Comparison of ENCODE assay signal across 16 cellular contexts in genomic region chr1:24905979-24906720, GRCh38. TPM values are rescaled to one million over a fixed set of nuclear protein-coding genes. Genes with fewer than 3 reads are reported as not detected.
DNase-seq lines count a peak whose midpoint lies in the region; ATAC-seq and TF ChIP-seq lines count a peak whose summit lies in the region.
"Had no signal": no experiment of that assay in that cellular context is flagged by ENCODE, and none has a peak within 500 bp of the region (broad histone marks: within the 10 kb centered on the region; RNA-seq: fewer than 3 reads in every experiment).

No MANE protein-coding gene starts in this region.

- H3K4me1 Mint-ChIP-seq in activated CD4-positive, alpha-beta T cell treated with anti-CD3 and anti-CD28 coated beads for 36 hours = peaks cover 21% of the 10 kb centered on the region
- peaks cover 12% of the 10 kb centered on the region for H3K4me1 Mint-ChIP-seq in activated CD4-positive, alpha-beta T cell treated with anti-CD3 and anti-CD28 coated beads, Interleukin-2, amount 10 ng/mL, durations not matched to agents 7 days and 5 days
- H3K4me1 Mint-ChIP-seq in effector memory CD8-positive, alpha-beta T cell (ENCODE audit: low read depth in 2 of 2) = peaks cover 44 to 66% of the 10 kb centered on the region in 2 donors
- peaks cover 42 to 61% of the 10 kb centered on the region in 2 donors for H3K4me1 Mint-ChIP-seq in stimulated activated naive B cell treated with anti-CD40 and anti-IgM and Interleukin-4, amounts not matched to agents 10 μg/mL and 1 μg/mL and 100 μg/mL, for 72 hours

- H3K56ac ChIP-seq in mesendoderm (ENCODE audit: low read length) = no peak overlapping the region

- peak overlapping the region; percentile 25 for H3K27ac Mint-ChIP-seq in activated CD4-positive, alpha-beta T cell treated with anti-CD3 and anti-CD28 coated beads for 36 hours
- H3K27ac Mint-ChIP-seq in activated CD4-positive, alpha-beta T cell treated with anti-CD3 and anti-CD28 coated beads, Interleukin-2, amount 10 ng/mL, durations not matched to agents 7 days and 5 days = no peak overlapping the region
- peak overlapping the region; percentile 41 to 100 for H3K27ac Mint-ChIP-seq in effector memory CD8-positive, alpha-beta T cell
- peak overlapping the region; percentile 59 for H3K27ac Mint-ChIP-seq in stimulated activated naive B cell treated with anti-CD40 and anti-IgM and Interleukin-4, amounts not matched to agents 10 μg/mL and 1 μg/mL and 100 μg/mL, for 72 hours

- H3K27ac ChIP-seq in RWPE2 (ENCODE audit: poor library complexity, severe bottlenecking) (no peak overlapping the region), mesendoderm (ENCODE audit: low read depth, low read length) (no peak overlapping the region)
- H3K27ac ChIP-seq: foreskin keratinocyte, SJSA1 had no signal

- no peak overlapping the region for H3K4me3 Mint-ChIP-seq in activated CD4-positive, alpha-beta T cell treated with anti-CD3 and anti-CD28 coated beads for 36 hours
- H3K4me3 Mint-ChIP-seq in activated CD4-positive, alpha-beta T cell treated with anti-CD3 and anti-CD28 coated beads, Interleukin-2, amount 10 ng/mL, durations not matched to agents 7 days and 5 days = no peak overlapping the region
- H3K4me3 Mint-ChIP-seq in effector memory CD8-positive, alpha-beta T cell = peak overlapping the region; percentile 37 to 40
- H3K4me3 Mint-ChIP-seq in stimulated activated naive B cell treated with anti-CD40 and anti-IgM and Interleukin-4, amounts not matched to agents 10 μg/mL and 1 μg/mL and 100 μg/mL, for 72 hours = no peak overlapping the region
- H3K4me3 Mint-ChIP-seq: naive thymus-derived CD4-positive, alpha-beta T cell had no signal

- H3K9me3 Mint-ChIP-seq in activated CD4-positive, alpha-beta T cell treated with anti-CD3 and anti-CD28 coated beads for 36 hours (ENCODE audit: low read depth) = no peaks in the 10 kb centered on the region
- H3K9me3 Mint-ChIP-seq in activated CD4-positive, alpha-beta T cell treated with anti-CD3 and anti-CD28 coated beads, Interleukin-2, amount 10 ng/mL, durations not matched to agents 7 days and 5 days = no peaks in the 10 kb centered on the region
- H3K9me3 Mint-ChIP-seq in effector memory CD8-positive, alpha-beta T cell = no peaks in the 10 kb centered on the region
- no peaks in the 10 kb centered on the region for H3K9me3 Mint-ChIP-seq in stimulated activated naive B cell treated with anti-CD40 and anti-IgM and Interleukin-4, amounts not matched to agents 10 μg/mL and 1 μg/mL and 100 μg/mL, for 72 hours
- H3K9me3 Mint-ChIP-seq: naive thymus-derived CD4-positive, alpha-beta T cell had no signal

- TF ChIP-seq CTCF in RWPE2 (IDR thresholded peaks at IDR 0.05; ENCODE audit: poor library complexity, severe bottlenecking) = no peak

- WGBS in mesendoderm (ENCODE audit: extremely low coverage, insufficient coverage, low lambda C conversion rate) = no CpG with 5 or more reads among the region's 17 CpGs

- no peak overlapping the region for H3K23ac ChIP-seq in mesendoderm (ENCODE audit: low read length)

- H3K36me3 Mint-ChIP-seq in activated CD4-positive, alpha-beta T cell treated with anti-CD3 and anti-CD28 coated beads for 36 hours (ENCODE audit: low read depth) = peaks cover 75% of the 10 kb centered on the region
- peaks cover 53% of the 10 kb centered on the region for H3K36me3 Mint-ChIP-seq in activated CD4-positive, alpha-beta T cell treated with anti-CD3 and anti-CD28 coated beads, Interleukin-2, amount 10 ng/mL, durations not matched to agents 7 days and 5 days (ENCODE audit: low read depth)
- peaks cover 100% of the 10 kb centered on the region for H3K36me3 Mint-ChIP-seq in effector memory CD8-positive, alpha-beta T cell (ENCODE audit: insufficient read depth)
- H3K36me3 Mint-ChIP-seq in stimulated activated naive B cell treated with anti-CD40 and anti-IgM and Interleukin-4, amounts not matched to agents 10 μg/mL and 1 μg/mL and 100 μg/mL, for 72 hours = peaks cover 57 to 71% of the 10 kb centered on the region in 2 donors

- no peak overlapping the region for H2BK5ac ChIP-seq in mesendoderm (ENCODE audit: low read length)

- no peak overlapping the region for H3K18ac ChIP-seq in mesendoderm (ENCODE audit: low read length)

- H3K4ac ChIP-seq in mesendoderm (ENCODE audit: low read depth, low read length) = no peak overlapping the region

- H3K9me3 ChIP-seq in RWPE2 (ENCODE audit: severe bottlenecking) = no peaks in the 10 kb centered on the region
- H3K9me3 ChIP-seq: SJSA1 had no signal

- H3K36me3 ChIP-seq in RWPE2 (ENCODE audit: low read depth) = no peaks in the 10 kb centered on the region
- no peaks in the 10 kb centered on the region for H3K36me3 ChIP-seq in mesendoderm (ENCODE audit: control insufficient read depth, insufficient read depth, low read length)

- H4K5ac ChIP-seq in mesendoderm (ENCODE audit: low read length) = no peak overlapping the region

- intact Hi-C loops in activated CD4-positive, alpha-beta T cell treated with anti-CD3 and anti-CD28 coated beads for 36 hours (cut with DNase I, micrococcal nuclease) = no loop called here

- H3K27me3 ChIP-seq in RWPE2 (ENCODE audit: insufficient read depth, poor library complexity, severe bottlenecking) (no peaks in the 10 kb centered on the region), mesendoderm (ENCODE audit: insufficient read depth, low read length, poor library complexity) (no peaks in the 10 kb centered on the region)
- H3K27me3 ChIP-seq: foreskin keratinocyte, SJSA1 had no signal

- no peak for ATAC-seq in activated CD4-positive, alpha-beta T cell treated with anti-CD3 and anti-CD28 coated beads for 36 hours
- ATAC-seq in RWPE2 (ENCODE audit: low read depth) (no peak), HG03025 (IDR thresholded peaks at IDR 0.05; ENCODE audit: low FRiP score, unreplicated experiment) (no peak)
- no peak for ATAC-seq in effector memory CD8-positive, alpha-beta T cell (replicated peaks)
- no peak for ATAC-seq in stimulated activated naive B cell treated with anti-CD40 and anti-IgM and Interleukin-4, amounts not matched to agents 10 μg/mL and 1 μg/mL and 100 μg/mL, for 72 hours (replicated peaks)
- ATAC-seq: foreskin keratinocyte; naive thymus-derived CD4-positive, alpha-beta T cell had no signal

- no peaks in the 10 kb centered on the region for H3K79me2 ChIP-seq in mesendoderm (ENCODE audit: control insufficient read depth, insufficient read depth, low read length)

- no peak overlapping the region for H3K9ac ChIP-seq in mesendoderm (ENCODE audit: low read length)

- POLR2A ChIA-PET in activated CD4-positive, alpha-beta T cell treated with anti-CD3 and anti-CD28 coated beads for 36 hours (lab: Charles Lee) = no interaction called here
- POLR2A ChIA-PET in activated CD4-positive, alpha-beta T cell treated with anti-CD3 and anti-CD28 coated beads, Interleukin-2, amount 10 ng/mL, durations not matched to agents 7 days and 5 days (lab: Charles Lee) = no interaction called here

- no peak overlapping the region for H3K4me3 ChIP-seq in RWPE2 (ENCODE audit: severe bottlenecking)
- no peak overlapping the region for H3K4me3 ChIP-seq in mesendoderm (ENCODE audit: low read length)
- H3K4me3 ChIP-seq: SJSA1 had no signal

- no peak overlapping the region for H4K8ac ChIP-seq in mesendoderm (ENCODE audit: low read depth, low read length)

- CTCF ChIA-PET in activated CD4-positive, alpha-beta T cell treated with anti-CD3 and anti-CD28 coated beads for 36 hours (lab: Charles Lee) = no interaction called here
- CTCF ChIA-PET in activated CD4-positive, alpha-beta T cell treated with anti-CD3 and anti-CD28 coated beads, Interleukin-2, amount 10 ng/mL, durations not matched to agents 7 days and 5 days (lab: Charles Lee) = interaction anchor here (1.0 kb wide), 1 partner anchor 131 kb away, joined by 3 read pairs; no protein-coding TSS in a partner anchor

- H2BK120ac ChIP-seq in mesendoderm (ENCODE audit: low read depth, low read length) = no peak overlapping the region

- H2AK5ac ChIP-seq in mesendoderm (ENCODE audit: low read length) = no peak overlapping the region

- DNase-seq in activated CD4-positive, alpha-beta T cell treated with anti-CD3 and anti-CD28 coated beads for 36 hours = peak; percentile 13
- no peak for DNase-seq in activated CD4-positive, alpha-beta T cell treated with anti-CD3 and anti-CD28 coated beads, Interleukin-2, amount 10 ng/mL, durations not matched to agents 7 days and 5 days
- peak; percentile 54 for DNase-seq in RWPE2 (ENCODE audit: low spot score)
- DNase-seq in effector memory CD8-positive, alpha-beta T cell = peak in 2 of 3 experiments; percentile 0 to 3
- DNase-seq in stimulated activated naive B cell treated with anti-CD40 and anti-IgM and Interleukin-4, amounts not matched to agents 10 μg/mL and 1 μg/mL and 100 μg/mL, for 72 hours = no peak
- no peak for DNase-seq in DMS53 (lab: John Stamatoyannopoulos, UW)
- no peak for DNase-seq in mesendoderm
- DNase-seq: activated CD4-positive, alpha-beta T cell treated with anti-CD3 and anti-CD28 coated beads, Interleukin-2, amount 50 U/mL, for 48 hours; cerebellar nuclear complex; EL; foreskin keratinocyte; NCI-H446 treated with DMSO at 0.1 percent for 48 hours; T-helper 9 cell had no signal

- H3K27me3 Mint-ChIP-seq in activated CD4-positive, alpha-beta T cell treated with anti-CD3 and anti-CD28 coated beads for 36 hours = no peaks in the 10 kb centered on the region
- no peaks in the 10 kb centered on the region for H3K27me3 Mint-ChIP-seq in activated CD4-positive, alpha-beta T cell treated with anti-CD3 and anti-CD28 coated beads, Interleukin-2, amount 10 ng/mL, durations not matched to agents 7 days and 5 days
- no peaks in the 10 kb centered on the region for H3K27me3 Mint-ChIP-seq in effector memory CD8-positive, alpha-beta T cell
- H3K27me3 Mint-ChIP-seq in stimulated activated naive B cell treated with anti-CD40 and anti-IgM and Interleukin-4, amounts not matched to agents 10 μg/mL and 1 μg/mL and 100 μg/mL, for 72 hours = no peaks in the 10 kb centered on the region
- H3K27me3 Mint-ChIP-seq: naive thymus-derived CD4-positive, alpha-beta T cell had no signal

- H3K4me2 ChIP-seq in mesendoderm (ENCODE audit: low read length) = no peak overlapping the region

- H3K79me1 ChIP-seq in mesendoderm (ENCODE audit: low read length) = no peaks in the 10 kb centered on the region

- no peak overlapping the region for H2BK15ac ChIP-seq in mesendoderm (replicated peaks; ENCODE audit: low read depth)

- no peaks in the 10 kb centered on the region for H3K4me1 ChIP-seq in RWPE2 (ENCODE audit: insufficient read depth, poor library complexity, severe bottlenecking)
- H3K4me1 ChIP-seq in mesendoderm (ENCODE audit: control insufficient read depth, low read depth, low read length) = no peaks in the 10 kb centered on the region
- H3K4me1 ChIP-seq: foreskin keratinocyte had no signal

RNA-seq across cellular contexts. Expression of gene RUNX3, which starts 23.9 kb away (rescaled TPM):
- total RNA-seq in activated CD4-positive, alpha-beta T cell treated with anti-CD3 and anti-CD28 coated beads for 36 hours = 100 to 1,000 TPM; 156 to 167 TPM
- total RNA-seq in activated CD4-positive, alpha-beta T cell treated with anti-CD3 and anti-CD28 coated beads, Interleukin-2, amount 10 ng/mL, durations not matched to agents 7 days and 5 days = 100 to 1,000 TPM; 108 to 125 TPM
- polyA plus RNA-seq in mesendoderm (2013, experiment 1 of 2) = 0.53 TPM
- 0.67 TPM for polyA plus RNA-seq in mesendoderm (2013, experiment 2 of 2)
- total RNA-seq: foreskin keratinocyte had no signal

Comparison
In these comparisons a context has a peak if more than half of its experiments do, and no peak if none do; other contexts are left out.
1. DNase-seq: peak in activated CD4-positive, alpha-beta T cell treated with anti-CD3 and anti-CD28 coated beads for 36 hours (single experiment), RWPE2 (single experiment) and effector memory CD8-positive, alpha-beta T cell (2 of 3); none in activated CD4-positive, alpha-beta T cell treated with anti-CD3 and anti-CD28 coated beads, Interleukin-2, amount 10 ng/mL, durations not matched to agents 7 days and 5 days (single experiment), stimulated activated naive B cell treated with anti-CD40 and anti-IgM and Interleukin-4, amounts not matched to agents 10 μg/mL and 1 μg/mL and 100 μg/mL, for 72 hours (single experiment), DMS53 (single experiment) and mesendoderm (single experiment).
2. H3K4me3 Mint-ChIP-seq: peak in effector memory CD8-positive, alpha-beta T cell (2 of 2); none in activated CD4-positive, alpha-beta T cell treated with anti-CD3 and anti-CD28 coated beads for 36 hours (single experiment), activated CD4-positive, alpha-beta T cell treated with anti-CD3 and anti-CD28 coated beads, Interleukin-2, amount 10 ng/mL, durations not matched to agents 7 days and 5 days (single experiment) and stimulated activated naive B cell treated with anti-CD40 and anti-IgM and Interleukin-4, amounts not matched to agents 10 μg/mL and 1 μg/mL and 100 μg/mL, for 72 hours (0 of 2).